In genomic region chr11:69918938-69919650, GRCh38 we compare ENCODE assay signal across 8 cellular contexts.
DNase-seq lines count a peak whose midpoint lies in the region; ATAC-seq and TF ChIP-seq lines count a peak whose summit lies in the region.

No MANE protein-coding gene starts in this region.

- H3K27me3 ChIP-seq in Caco-2 (replicated peaks; ENCODE audit: control insufficient read depth, insufficient read depth, low read length) (no peaks in the 10 kb centered on the region), adrenal gland (no peaks in the 10 kb centered on the region), right atrium auricular region (no peaks in the 10 kb centered on the region), sigmoid colon (peaks cover 0 to 49% (median 0%) of the 10 kb centered on the region in 3 donors)

- no peak for TF ChIP-seq POLR2A in adrenal gland (IDR thresholded peaks at IDR 0.05)
- TF ChIP-seq POLR2A in sigmoid colon (IDR thresholded peaks at IDR 0.05), result no peak

- no peak overlapping the region for H3K4me3 Mint-ChIP-seq in Caco-2 (ENCODE audit: unreplicated experiment)
- H3K4me3 Mint-ChIP-seq in T-cell, result no peak overlapping the region

- TF ChIP-seq EP300 in sigmoid colon (IDR thresholded peaks at IDR 0.05), result no peak

- H3K27ac Mint-ChIP-seq in Caco-2 (ENCODE audit: unreplicated experiment), result peak overlapping the region; percentile 54
- H3K27ac Mint-ChIP-seq in T-cell, result no peak overlapping the region

- BruUV-seq in Caco-2 (replicated peaks; lab: Mats Ljungman, UMichigan), result no TSS peak

- 30 to 49% (median 40%) methylated on average over 20 to 32 of the region's 32 CpGs for WGBS in adrenal gland, 4 donors
- WGBS in sigmoid colon, 2 donors, result 34 to 40% methylated on average over 32 of the region's 32 CpGs

- intact Hi-C loops in Caco-2 (cut with micrococcal nuclease; ENCODE audit: unreplicated experiment), result loop anchor here (1.0 kb wide), 2 partner anchors 13 to 272 kb away; no protein-coding TSS in a partner anchor
- intact Hi-C loops in adrenal gland (cut with DNase I), result loop anchor here in 1 of 2 donors (2.0 kb wide), 1 partner anchor 278 kb away; no protein-coding TSS in a partner anchor
- intact Hi-C loops in sigmoid colon (cut with DNase I), result loop anchor here (1.0 kb wide), 1 partner anchor 272 kb away; no protein-coding TSS in a partner anchor

- CTCF ChIA-PET in Caco-2 (lab: Charles Lee) (interaction anchor here (0.6 to 1.9 kb wide), 17 partner anchors 10 to 284 kb away, joined by 3 to 21 read pairs (median 4); partner anchors contain the start of gene FADD), T-cell (lab: Charles Lee) (interaction anchor here (1.1 to 1.2 kb wide), 2 partner anchors 277 kb away, joined by 3 to 5 read pairs; no protein-coding TSS in a partner anchor)

- H3K36me3 ChIP-seq in Caco-2 (ENCODE audit: control insufficient read depth, insufficient read depth, low read length) (no peaks in the 10 kb centered on the region), adrenal gland (replicated peaks in 1 of 2) (no peaks in the 10 kb centered on the region), right atrium auricular region (no peaks in the 10 kb centered on the region), sigmoid colon (no peaks in the 10 kb centered on the region)

- H3K27me3 Mint-ChIP-seq in Caco-2 (ENCODE audit: insufficient read depth, unreplicated experiment), result peaks cover 10% of the 10 kb centered on the region
- peaks cover 34 to 43% of the 10 kb centered on the region in 2 donors for H3K27me3 Mint-ChIP-seq in T-cell

- H3K9me3 Mint-ChIP-seq in Caco-2 (ENCODE audit: unreplicated experiment) (peaks cover 15% of the 10 kb centered on the region), T-cell (no peaks in the 10 kb centered on the region)

- H3K4me1 Mint-ChIP-seq in Caco-2 (ENCODE audit: low read depth, unreplicated experiment) (peaks cover 6% of the 10 kb centered on the region), T-cell (peaks cover 2 to 11% (median 2%) of the 10 kb centered on the region in 3 donors)

- no peak overlapping the region for H3K27ac ChIP-seq in adrenal gland
- peak overlapping the region; percentile 51 to 62 for H3K27ac ChIP-seq in right atrium auricular region
- H3K27ac ChIP-seq in sigmoid colon, result peak overlapping the region in 1 of 4 donors; percentile 10

- H3K4me1 ChIP-seq in Caco-2 (peaks cover 28% of the 10 kb centered on the region), adrenal gland (replicated peaks in 1 of 2) (peaks cover 17 to 28% of the 10 kb centered on the region in 2 donors), right atrium auricular region (peaks cover 0 to 33% of the 10 kb centered on the region in 2 donors), sigmoid colon (peaks cover 0 to 24% (median 14%) of the 10 kb centered on the region in 4 donors)

- ATAC-seq in T-cell (replicated peaks in 1 of 4) (peak; percentile 44 to 71 (median 54)), GM19467 (IDR thresholded peaks at IDR 0.05; ENCODE audit: unreplicated experiment) (no peak)

- DNase-seq in Caco-2 (peak; percentile 86 to 95), T-cell (peak in 33 of 34 experiments; percentile 20 to 69 (median 47)), adrenal gland (peak; percentile 63 to 85 (median 77)), right atrium auricular region (ENCODE audit: low spot score) (peak; percentile 84), sigmoid colon (peak; percentile 86), NCI-H2107 treated with DMSO at 0.1 percent for 48 hours (lab: John Stamatoyannopoulos, UW; ENCODE audit: unreplicated experiment) (no peak)
- DNase-seq in Jurkat, Clone E6-1 (ENCODE audit: low read depth, low spot score), result peak; percentile 49

- H3K4me3 ChIP-seq in Caco-2 (ENCODE audit: low read depth, low read length) (no peak overlapping the region), adrenal gland (no peak overlapping the region), right atrium auricular region (no peak overlapping the region), sigmoid colon (no peak overlapping the region)
- no peak overlapping the region for H3K4me3 ChIP-seq in Jurkat, Clone E6-1 (ENCODE audit: low read length)

- H3K9me3 ChIP-seq in Caco-2, result no peaks in the 10 kb centered on the region
- no peaks in the 10 kb centered on the region for H3K9me3 ChIP-seq in adrenal gland (replicated peaks in 1 of 3)
- H3K9me3 ChIP-seq in right atrium auricular region, result peaks cover 0 to 3% of the 10 kb centered on the region in 2 donors
- no peaks in the 10 kb centered on the region for H3K9me3 ChIP-seq in sigmoid colon

- peaks cover 5% of the 10 kb centered on the region for H3K36me3 Mint-ChIP-seq in Caco-2 (ENCODE audit: insufficient read depth, unreplicated experiment)
- no peaks in the 10 kb centered on the region for H3K36me3 Mint-ChIP-seq in T-cell

- POLR2A ChIA-PET in Caco-2 (lab: Charles Lee), result no interaction called here
- POLR2A ChIA-PET in T-cell (lab: Charles Lee), result no interaction called here

- peak; percentile 99 for TF ChIP-seq CTCF in Caco-2 (IDR thresholded peaks at IDR 0.05; ENCODE audit: insufficient read depth in 1 of 2, low read depth in 1 of 2, low read length in 1 of 2, severe bottlenecking in 1 of 2, unreplicated experiment in 1 of 2)
- TF ChIP-seq CTCF in adrenal gland (IDR thresholded peaks at IDR 0.05), result peak; percentile 70 to 94 (median 86)
- TF ChIP-seq CTCF in right atrium auricular region (IDR thresholded peaks at IDR 0.05), result peak; percentile 91 to 98
- peak; percentile 70 to 94 (median 76) for TF ChIP-seq CTCF in sigmoid colon (IDR thresholded peaks at IDR 0.05)

Comparison
In these comparisons a context has a peak if more than half of its experiments do, and no peak if none do; other contexts are left out.
1. H3K27ac ChIP-seq: peak in right atrium auricular region (2 of 2); none in adrenal gland (0 of 5).
2. Peak in every context shown above with its lines, with median percentiles within 50 percentile points of each other: CTCF ChIP-seq.